In the genomic region with DNA sequence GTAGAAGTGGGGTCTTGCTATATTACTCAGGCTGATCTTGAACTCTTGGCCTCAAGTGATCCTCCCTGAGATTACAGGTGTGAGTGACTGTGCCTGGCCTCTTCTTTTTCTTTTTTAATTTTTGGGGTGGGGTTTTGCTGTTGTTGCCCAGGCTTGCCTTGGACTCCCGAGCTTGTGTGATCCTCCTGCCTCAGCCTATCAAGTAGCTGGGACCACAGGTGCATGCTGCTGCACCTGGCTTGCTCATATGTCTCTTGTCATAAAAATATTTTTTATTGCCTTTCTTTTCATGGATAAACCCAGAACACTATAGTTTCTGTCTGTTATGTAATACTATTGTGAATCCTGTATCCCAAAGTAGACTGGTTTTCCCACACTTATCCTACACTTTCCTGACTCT, we compare ENCODE assay signal across 22 cellular contexts. TPM values are rescaled to one million over a fixed set of nuclear protein-coding genes. Genes with fewer than 3 reads are reported as not detected.
DNase-seq lines count a peak whose midpoint lies in the region; TF ChIP-seq lines count a peak whose summit lies in the region.
"Had no signal": no experiment of that assay in that cellular context is flagged by ENCODE, and none has a peak within 500 bp of the region (broad histone marks: within the 10 kb centered on the region; RNA-seq: fewer than 3 reads in every experiment).

No MANE protein-coding gene starts in this region.

- H3K9me3 ChIP-seq in mammary epithelial cell (replicated peaks; ENCODE audit: insufficient read depth, low read length), result no peaks in the 10 kb centered on the region
- no peaks in the 10 kb centered on the region for H3K9me3 ChIP-seq in trophoblast cell (ENCODE audit: insufficient read depth, low read depth, low read length)
- H3K9me3 ChIP-seq in ovary, result no peaks in the 10 kb centered on the region
- H3K9me3 ChIP-seq: SJCRH30 had no signal

- H3K27me3 Mint-ChIP-seq in MCF 10A (ENCODE audit: insufficient read depth, unreplicated experiment), result no peaks in the 10 kb centered on the region
- H3K27me3 Mint-ChIP-seq in endothelial cell (ENCODE audit: unreplicated experiment), result no peaks in the 10 kb centered on the region
- H3K27me3 Mint-ChIP-seq: CD4-positive, alpha-beta T cell had no signal

- no peaks in the 10 kb centered on the region for H3K79me2 ChIP-seq in mammary epithelial cell (ENCODE audit: insufficient read depth, low read length)
- no peaks in the 10 kb centered on the region for H3K79me2 ChIP-seq in trophoblast cell (ENCODE audit: control insufficient read depth, insufficient read depth, low read length, poor library complexity)

- no peak overlapping the region for H3K18ac ChIP-seq in trophoblast cell (ENCODE audit: low read length)

- no peak overlapping the region for H2BK120ac ChIP-seq in trophoblast cell (ENCODE audit: insufficient read depth, low read length, poor library complexity)

- TF ChIP-seq CTCF in mammary epithelial cell (conservative IDR thresholded peaks at IDR 0.05 in 1 of 2, IDR thresholded peaks at IDR 0.05 in 1 of 2; ENCODE audit: extremely low read depth in 1 of 2, insufficient read depth in 1 of 2, low read depth in 1 of 2, low read length in 2 of 2), result no peak
- no peak for TF ChIP-seq CTCF in MCF 10A (IDR thresholded peaks at IDR 0.05; ENCODE audit: unreplicated experiment)
- no peak for TF ChIP-seq CTCF in endothelial cell (IDR thresholded peaks at IDR 0.05; ENCODE audit: unreplicated experiment)
- no peak for TF ChIP-seq CTCF in ovary (IDR thresholded peaks at IDR 0.05)

- DNase-seq in DMS153 (lab: John Stamatoyannopoulos, UW), result peak; percentile 3
- no peak for DNase-seq in DMS153 treated with DMSO at 0.1 percent for 48 hours (lab: John Stamatoyannopoulos, UW; ENCODE audit: unreplicated experiment)
- DNase-seq in mammary epithelial cell, result peak; percentile 3
- DNase-seq in MCF 10A (ENCODE audit: unreplicated experiment), result no peak
- DNase-seq in endothelial cell (ENCODE audit: low spot score), result no peak
- no peak for DNase-seq in trophoblast cell
- DNase-seq in stimulated activated CD4-positive, alpha-beta T cell treated with anti-CD3 and anti-CD28 coated beads, Interleukin-2, amount 100 ng/mL, for 24 hours, result no peak
- DNase-seq in ovary, result no peak
- DNase-seq: ACHN; CD4-positive, alpha-beta T cell; COR-L47; DMS 273 treated with DMSO at 0.1 percent for 48 hours; GDM1; GOT3; HCEC 1CT; KG1; NCI-H1092 treated with DMSO at 0.1 percent for 48 hours; NCI-H2029; OCI-M1; SJCRH30 had no signal

- H2BK12ac ChIP-seq in trophoblast cell (ENCODE audit: low read length), result no peak overlapping the region

- H4K8ac ChIP-seq in trophoblast cell (ENCODE audit: low read depth, low read length), result no peak overlapping the region

- no TSS peak for BruUV-seq in mammary epithelial cell (replicated peaks; lab: Mats Ljungman, UMichigan)
- no TSS peak for BruUV-seq in MCF 10A (replicated peaks; lab: Mats Ljungman, UMichigan)

- H3K27ac ChIP-seq in mammary epithelial cell (ENCODE audit: insufficient read depth, low read depth, low read length) (no peak overlapping the region), trophoblast cell (ENCODE audit: low read depth, low read length) (peak overlapping the region; percentile 10), ovary (no peak overlapping the region)
- H3K27ac ChIP-seq: 22Rv1, BLaER1, SJCRH30 had no signal

- H3K23ac ChIP-seq in trophoblast cell (ENCODE audit: low read length), result no peak overlapping the region

- WGBS in mammary epithelial cell (ENCODE audit: low coverage, missing lambda C conversion rate), result 50% methylated on average over 1 of the region's 1 CpG
- no CpG with 5 or more reads among the region's 1 CpG for WGBS in trophoblast cell (ENCODE audit: extremely low coverage, insufficient coverage, insufficient read length)
- 84 to 95% (median 88%) methylated on average over 1 of the region's 1 CpG for WGBS in ovary, 3 donors

- no peak for TF ChIP-seq POLR2A in ovary (IDR thresholded peaks at IDR 0.05)

- no peak overlapping the region for H4K12ac ChIP-seq in trophoblast cell (ENCODE audit: low read depth, low read length)

- peaks cover 7% of the 10 kb centered on the region for H3K36me3 Mint-ChIP-seq in MCF 10A (ENCODE audit: insufficient read depth, unreplicated experiment)
- H3K36me3 Mint-ChIP-seq in endothelial cell (ENCODE audit: low read depth, unreplicated experiment), result peaks cover 26% of the 10 kb centered on the region

- intact Hi-C loops in mammary epithelial cell (cut with micrococcal nuclease), result no loop called here
- intact Hi-C loops in MCF 10A (cut with micrococcal nuclease), result no loop called here
- intact Hi-C loops in ovary (cut with DNase I), result no loop called here

- H3K4me3 Mint-ChIP-seq in MCF 10A (ENCODE audit: unreplicated experiment) (no peak overlapping the region), endothelial cell (ENCODE audit: unreplicated experiment) (peak overlapping the region; percentile 73)
- H3K4me3 Mint-ChIP-seq: CD4-positive, alpha-beta T cell had no signal

- no peak overlapping the region for H3K4ac ChIP-seq in trophoblast cell (ENCODE audit: low read depth, low read length)

- H3K27me3 ChIP-seq in mammary epithelial cell (ENCODE audit: insufficient read depth, low read length) (no peaks in the 10 kb centered on the region), trophoblast cell (ENCODE audit: insufficient read depth, low read length) (no peaks in the 10 kb centered on the region), ovary (no peaks in the 10 kb centered on the region)
- H3K27me3 ChIP-seq: BLaER1, SJCRH30 had no signal

- POLR2A ChIA-PET in MCF 10A (lab: Yijun Ruan, JAX), result no interaction called here

- dilution Hi-C loops in mammary epithelial cell (cut with HindIII; ENCODE audit: low sequenced_read_pairs), result no loop called here

- H3K4me2 ChIP-seq in mammary epithelial cell (ENCODE audit: insufficient read depth, low read depth, low read length) (no peak overlapping the region), trophoblast cell (ENCODE audit: low read length) (no peak overlapping the region)
- H3K4me2 ChIP-seq: BLaER1 had no signal

- H2AK5ac ChIP-seq in trophoblast cell (ENCODE audit: low read length), result no peak overlapping the region

- in situ Hi-C loops in mammary epithelial cell (cut with MboI; ENCODE audit: low sequenced_read_pairs in 2 of 2), result no loop called here

- H3K9ac ChIP-seq in mammary epithelial cell (ENCODE audit: insufficient read depth, low read length), result no peak overlapping the region
- H3K9ac ChIP-seq in trophoblast cell (ENCODE audit: low read length), result no peak overlapping the region
- H3K9ac ChIP-seq: BLaER1 had no signal

- H3K27ac Mint-ChIP-seq in MCF 10A (ENCODE audit: low read depth, unreplicated experiment) (no peak overlapping the region), endothelial cell (ENCODE audit: unreplicated experiment) (no peak overlapping the region)
- H3K27ac Mint-ChIP-seq: CD4-positive, alpha-beta T cell had no signal

- no peaks in the 10 kb centered on the region for H4K20me1 ChIP-seq in mammary epithelial cell (ENCODE audit: insufficient read depth, low read length)

- H4K91ac ChIP-seq in trophoblast cell (ENCODE audit: low read depth, low read length), result no peak overlapping the region

- H2AFZ ChIP-seq in mammary epithelial cell (ENCODE audit: low read depth, low read length), result no peak overlapping the region
- H2AFZ ChIP-seq in trophoblast cell (ENCODE audit: insufficient read depth, low read length, poor library complexity), result no peak overlapping the region

- H3K4me3 ChIP-seq in mammary epithelial cell (replicated peaks in 1 of 3; ENCODE audit: insufficient read depth in 1 of 3, low read depth in 2 of 3, low read length in 3 of 3) (no peak overlapping the region), trophoblast cell (ENCODE audit: low read depth, low read length) (no peak overlapping the region), ovary (no peak overlapping the region)
- H3K4me3 ChIP-seq: BLaER1, SJCRH30 had no signal

- no peaks in the 10 kb centered on the region for H3K9me3 Mint-ChIP-seq in MCF 10A (ENCODE audit: unreplicated experiment)
- no peaks in the 10 kb centered on the region for H3K9me3 Mint-ChIP-seq in endothelial cell (ENCODE audit: unreplicated experiment)
- H3K9me3 Mint-ChIP-seq: CD4-positive, alpha-beta T cell had no signal

- H3K4me1 Mint-ChIP-seq in MCF 10A (ENCODE audit: insufficient read depth, unreplicated experiment), result peaks cover 9% of the 10 kb centered on the region
- H3K4me1 Mint-ChIP-seq in endothelial cell (ENCODE audit: unreplicated experiment), result no peaks in the 10 kb centered on the region

- H3K36me3 ChIP-seq in mammary epithelial cell (ENCODE audit: insufficient read depth, low read length), result no peaks in the 10 kb centered on the region
- peaks cover 3 to 4% of the 10 kb centered on the region in 2 experiments for H3K36me3 ChIP-seq in trophoblast cell (ENCODE audit: control insufficient read depth in 1 of 2, insufficient read depth in 2 of 2, low read length in 2 of 2)
- no peaks in the 10 kb centered on the region for H3K36me3 ChIP-seq in ovary

- no peak for TF ChIP-seq EP300 in ovary (IDR thresholded peaks at IDR 0.05)

- H2BK5ac ChIP-seq in trophoblast cell (ENCODE audit: low read depth, low read length, poor library complexity), result no peak overlapping the region

- H3K79me1 ChIP-seq in trophoblast cell (ENCODE audit: low read length), result no peaks in the 10 kb centered on the region

- no peak overlapping the region for H3K14ac ChIP-seq in trophoblast cell (ENCODE audit: low read length)

- CTCF ChIA-PET in mammary epithelial cell (lab: Charles Lee; ENCODE audit: low non-redundant PET), result no interaction called here
- CTCF ChIA-PET in MCF 10A (lab: Yijun Ruan, JAX), result interaction anchor here (0.5 kb wide), 1 partner anchor 13 kb away, joined by 3 read pairs; no protein-coding TSS in a partner anchor

- H3K4me1 ChIP-seq in mammary epithelial cell (ENCODE audit: insufficient read depth, low read length), result no peaks in the 10 kb centered on the region
- no peaks in the 10 kb centered on the region for H3K4me1 ChIP-seq in trophoblast cell (ENCODE audit: control insufficient read depth in 1 of 2, insufficient read depth in 2 of 2, low read length in 2 of 2)
- H3K4me1 ChIP-seq in ovary (ENCODE audit: insufficient read depth), result no peaks in the 10 kb centered on the region
- H3K4me1 ChIP-seq: BLaER1, SJCRH30 had no signal

RNA-seq across cellular contexts. Expression of a gene that starts 26.0 kb away (rescaled TPM):
- total RNA-seq in mammary epithelial cell, result 10 to 100 TPM; 56.6 to 58.7 TPM
- 17.9 TPM for polyA plus RNA-seq in mammary epithelial cell
- polyA minus RNA-seq in mammary epithelial cell, result 49.5 TPM
- total RNA-seq in MCF 10A (2022), result 47.5 and 52.8 TPM in 2 replicates
- 56.9 TPM for total RNA-seq in endothelial cell (ENCODE audit: unreplicated experiment)
- 45.1 and 45.6 TPM in 2 replicates for polyA plus RNA-seq in trophoblast cell (2013)
- total RNA-seq in ovary, result 10 to 100 TPM; 33.3 to 47.6 (median 38.5) TPM
- polyA plus RNA-seq in ovary, result 10 to 100 TPM; 11.0 to 16.2 TPM

RNA-seq across cellular contexts. Expression of a gene that starts 26.1 kb away (rescaled TPM):
- 1 to 10 TPM in 1 of 2 donors, under 1 TPM in 1; 0.83 to 2.4 TPM for total RNA-seq in mammary epithelial cell
- 0.67 TPM for polyA plus RNA-seq in mammary epithelial cell
- polyA minus RNA-seq in mammary epithelial cell, result not detected
- total RNA-seq in MCF 10A (2022), result 0.52 and 1.4 TPM in 2 replicates
- total RNA-seq in endothelial cell (ENCODE audit: unreplicated experiment), result 0.82 TPM
- polyA plus RNA-seq in trophoblast cell (2013), result 2.1 and 2.6 TPM in 2 replicates
- total RNA-seq in ovary, result 1 to 10 TPM in 4 of 7 donors, under 1 TPM in 2, not detected in 1; 0.24 to 2.6 (median 1.1) TPM
- polyA plus RNA-seq in ovary, result under 1 TPM; 0.68 to 0.92 TPM

Comparison
In these comparisons a context has a peak if more than half of its experiments do, and no peak if none do; other contexts are left out.
1. DNase-seq: peak in DMS153 (single experiment) and mammary epithelial cell (single experiment); none in DMS153 treated with DMSO at 0.1 percent for 48 hours (single experiment), MCF 10A (single experiment), endothelial cell (single experiment), trophoblast cell (0 of 2), stimulated activated CD4-positive, alpha-beta T cell treated with anti-CD3 and anti-CD28 coated beads, Interleukin-2, amount 100 ng/mL, for 24 hours (0 of 2) and ovary (0 of 5).